22 cellular contexts compared by ENCODE assay signal in the genomic region with DNA sequence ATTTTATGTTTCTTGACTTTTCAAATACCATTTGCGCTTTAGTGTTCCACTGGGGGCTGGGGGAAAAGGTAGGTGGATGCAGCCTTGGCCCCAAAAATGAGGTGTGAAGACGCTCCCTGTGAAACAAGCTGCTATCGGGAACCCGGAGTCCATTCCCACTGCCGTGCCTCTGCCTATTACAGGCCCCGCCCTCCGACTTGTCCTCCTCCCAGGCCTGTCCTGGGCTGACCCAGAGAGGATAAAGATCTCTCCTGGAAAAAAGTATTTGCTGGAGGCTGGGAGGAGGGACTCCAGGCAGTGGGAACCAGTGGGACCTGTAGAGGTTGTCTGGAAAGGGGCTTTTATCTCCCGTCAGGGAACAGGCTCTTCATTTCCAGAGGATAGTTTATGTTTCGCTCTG.
DNase-seq lines count a peak whose midpoint lies in the region; ATAC-seq and TF ChIP-seq lines count a peak whose summit lies in the region.
"Had no signal": no experiment of that assay in that cellular context is flagged by ENCODE, and none has a peak within 500 bp of the region (broad histone marks: within the 10 kb centered on the region; RNA-seq: fewer than 3 reads in every experiment).

No MANE protein-coding gene starts in this region.

- H3K4me1 ChIP-seq in Caco-2 (peaks cover 16% of the 10 kb centered on the region), sigmoid colon (peaks cover 0 to 44% (median 8%) of the 10 kb centered on the region in 4 donors)

- peak; percentile 79 to 80 for DNase-seq in Caco-2
- DNase-seq in SK-N-DZ (ENCODE audit: low spot score), result peak; percentile 35
- DNase-seq in left lobe of liver (ENCODE audit: low spot score), result no peak
- no peak for DNase-seq in sigmoid colon
- DNase-seq in NCI-H1417 (lab: John Stamatoyannopoulos, UW), result no peak
- no peak for DNase-seq in HT-29 (ENCODE audit: low spot score)
- DNase-seq: activated CD4-positive, alpha-beta memory T cell treated with anti-CD3 and anti-CD28 coated beads, Interleukin-2, amount 10 ng/mL, durations not matched to agents 7 days and 5 days; activated naive CD4-positive, alpha-beta T cell treated with anti-CD3 and anti-CD28 coated beads, Interleukin-2, amount 10 ng/mL, durations not matched to agents 7 days and 5 days; CD4-positive, CD25-positive, alpha-beta regulatory T cell; DMS153; effector CD4-positive, alpha-beta T cell; NCI-H1105; NCI-H2107; NCI-H510A; stimulated activated CD4-positive, alpha-beta T cell treated with anti-CD3 and anti-CD28 coated beads, Interleukin-4, amount 100 ng/mL, for 1 hour; stimulated activated naive CD8-positive, alpha-beta T cell treated with anti-CD3 and anti-CD28 coated beads, Interleukin-15, amount 100 ng/mL, for 72 hours; T-cell had no signal

- no peak for TF ChIP-seq CTCF in Caco-2 (IDR thresholded peaks at IDR 0.05; ENCODE audit: insufficient read depth in 1 of 2, low read depth in 1 of 2, low read length in 1 of 2, severe bottlenecking in 1 of 2, unreplicated experiment in 1 of 2)
- no peak for TF ChIP-seq CTCF in sigmoid colon (IDR thresholded peaks at IDR 0.05)

- CTCF ChIA-PET in Caco-2 (lab: Charles Lee), result no interaction called here

- no peaks in the 10 kb centered on the region for H3K36me3 ChIP-seq in Caco-2 (ENCODE audit: control insufficient read depth, insufficient read depth, low read length)
- no peaks in the 10 kb centered on the region for H3K36me3 ChIP-seq in sigmoid colon
- H3K36me3 ChIP-seq: ascending aorta had no signal

- ATAC-seq in left lobe of liver (peak; percentile 85), GM19395 (IDR thresholded peaks at IDR 0.05; ENCODE audit: unreplicated experiment) (no peak), GM18858 (IDR thresholded peaks at IDR 0.05; ENCODE audit: unreplicated experiment) (no peak)
- ATAC-seq: Right ventricle myocardium inferior; stimulated activated naive CD8-positive, alpha-beta T cell treated with anti-CD3 and anti-CD28 coated beads, Interleukin-15, amount 100 ng/mL, for 72 hours; T-cell had no signal

- 51 to 80% methylated on average over 9 of the region's 9 CpGs for WGBS in sigmoid colon, 2 donors

- no TSS peak for BruUV-seq in Caco-2 (replicated peaks; lab: Mats Ljungman, UMichigan)

- H3K4me3 ChIP-seq in Caco-2 (ENCODE audit: low read depth, low read length), result no peak overlapping the region
- no peak overlapping the region for H3K4me3 ChIP-seq in sigmoid colon
- H3K4me3 ChIP-seq: ascending aorta had no signal

- H3K27ac ChIP-seq in sigmoid colon, result peak overlapping the region in 3 of 4 donors; percentile 9 to 35 (median 33)
- H3K27ac ChIP-seq: ascending aorta, KMS-11 had no signal

- H3K4me3 Mint-ChIP-seq in Caco-2 (ENCODE audit: unreplicated experiment), result peak overlapping the region; percentile 4
- H3K4me3 Mint-ChIP-seq: activated CD4-positive, alpha-beta memory T cell treated with anti-CD3 and anti-CD28 coated beads, Interleukin-2, amount 10 ng/mL, durations not matched to agents 7 days and 5 days; activated naive CD4-positive, alpha-beta T cell treated with anti-CD3 and anti-CD28 coated beads, Interleukin-2, amount 10 ng/mL, durations not matched to agents 7 days and 5 days; CD4-positive, CD25-positive, alpha-beta regulatory T cell; stimulated activated naive CD8-positive, alpha-beta T cell treated with anti-CD3 and anti-CD28 coated beads, Interleukin-15, amount 100 ng/mL, for 72 hours; T-cell had no signal

- H3K4me1 Mint-ChIP-seq in Caco-2 (ENCODE audit: low read depth, unreplicated experiment), result peaks cover 24% of the 10 kb centered on the region
- H3K4me1 Mint-ChIP-seq: activated CD4-positive, alpha-beta memory T cell treated with anti-CD3 and anti-CD28 coated beads, Interleukin-2, amount 10 ng/mL, durations not matched to agents 7 days and 5 days; activated naive CD4-positive, alpha-beta T cell treated with anti-CD3 and anti-CD28 coated beads, Interleukin-2, amount 10 ng/mL, durations not matched to agents 7 days and 5 days; CD4-positive, CD25-positive, alpha-beta regulatory T cell; stimulated activated naive CD8-positive, alpha-beta T cell treated with anti-CD3 and anti-CD28 coated beads, Interleukin-15, amount 100 ng/mL, for 72 hours; T-cell had no signal

- no peaks in the 10 kb centered on the region for H3K27me3 Mint-ChIP-seq in Caco-2 (ENCODE audit: insufficient read depth, unreplicated experiment)
- H3K27me3 Mint-ChIP-seq: activated CD4-positive, alpha-beta memory T cell treated with anti-CD3 and anti-CD28 coated beads, Interleukin-2, amount 10 ng/mL, durations not matched to agents 7 days and 5 days; activated naive CD4-positive, alpha-beta T cell treated with anti-CD3 and anti-CD28 coated beads, Interleukin-2, amount 10 ng/mL, durations not matched to agents 7 days and 5 days; CD4-positive, CD25-positive, alpha-beta regulatory T cell; T-cell had no signal

- H3K9me3 Mint-ChIP-seq in Caco-2 (ENCODE audit: unreplicated experiment), result no peaks in the 10 kb centered on the region
- H3K9me3 Mint-ChIP-seq: activated CD4-positive, alpha-beta memory T cell treated with anti-CD3 and anti-CD28 coated beads, Interleukin-2, amount 10 ng/mL, durations not matched to agents 7 days and 5 days; activated naive CD4-positive, alpha-beta T cell treated with anti-CD3 and anti-CD28 coated beads, Interleukin-2, amount 10 ng/mL, durations not matched to agents 7 days and 5 days; stimulated activated naive CD8-positive, alpha-beta T cell treated with anti-CD3 and anti-CD28 coated beads, Interleukin-15, amount 100 ng/mL, for 72 hours had no signal

- POLR2A ChIA-PET in Caco-2 (lab: Charles Lee), result no interaction called here

- intact Hi-C loops in Caco-2 (cut with micrococcal nuclease; ENCODE audit: unreplicated experiment) (loop anchor here (1.0 kb wide), 1 partner anchor 19 kb away; no protein-coding TSS in a partner anchor), sigmoid colon (cut with DNase I) (no loop called here)

- no peaks in the 10 kb centered on the region for H3K36me3 Mint-ChIP-seq in Caco-2 (ENCODE audit: insufficient read depth, unreplicated experiment)
- H3K36me3 Mint-ChIP-seq: activated naive CD4-positive, alpha-beta T cell treated with anti-CD3 and anti-CD28 coated beads, Interleukin-2, amount 10 ng/mL, durations not matched to agents 7 days and 5 days; CD4-positive, CD25-positive, alpha-beta regulatory T cell; T-cell had no signal

- H3K27ac Mint-ChIP-seq in Caco-2 (ENCODE audit: unreplicated experiment), result no peak overlapping the region
- H3K27ac Mint-ChIP-seq: activated CD4-positive, alpha-beta memory T cell treated with anti-CD3 and anti-CD28 coated beads, Interleukin-2, amount 10 ng/mL, durations not matched to agents 7 days and 5 days; activated naive CD4-positive, alpha-beta T cell treated with anti-CD3 and anti-CD28 coated beads, Interleukin-2, amount 10 ng/mL, durations not matched to agents 7 days and 5 days; CD4-positive, CD25-positive, alpha-beta regulatory T cell; stimulated activated naive CD8-positive, alpha-beta T cell treated with anti-CD3 and anti-CD28 coated beads, Interleukin-15, amount 100 ng/mL, for 72 hours; T-cell had no signal

- no peak for TF ChIP-seq EP300 in sigmoid colon (IDR thresholded peaks at IDR 0.05)

- TF ChIP-seq POLR2A in sigmoid colon (IDR thresholded peaks at IDR 0.05), result no peak

- no peaks in the 10 kb centered on the region for H3K27me3 ChIP-seq in Caco-2 (replicated peaks; ENCODE audit: control insufficient read depth, insufficient read depth, low read length)
- no peaks in the 10 kb centered on the region for H3K27me3 ChIP-seq in sigmoid colon
- H3K27me3 ChIP-seq: ascending aorta had no signal

- no peaks in the 10 kb centered on the region for H3K9me3 ChIP-seq in Caco-2
- no peaks in the 10 kb centered on the region for H3K9me3 ChIP-seq in sigmoid colon
- H3K9me3 ChIP-seq: ascending aorta had no signal

Comparison
In these comparisons a context has a peak if more than half of its experiments do, and no peak if none do; other contexts are left out.
1. DNase-seq: peak in Caco-2 (2 of 2) and SK-N-DZ (single experiment); none in left lobe of liver (single experiment), sigmoid colon (single experiment), NCI-H1417 (0 of 3) and HT-29 (single experiment).